Comparison of ENCODE assay signal across 9 cellular contexts in the genomic region with DNA sequence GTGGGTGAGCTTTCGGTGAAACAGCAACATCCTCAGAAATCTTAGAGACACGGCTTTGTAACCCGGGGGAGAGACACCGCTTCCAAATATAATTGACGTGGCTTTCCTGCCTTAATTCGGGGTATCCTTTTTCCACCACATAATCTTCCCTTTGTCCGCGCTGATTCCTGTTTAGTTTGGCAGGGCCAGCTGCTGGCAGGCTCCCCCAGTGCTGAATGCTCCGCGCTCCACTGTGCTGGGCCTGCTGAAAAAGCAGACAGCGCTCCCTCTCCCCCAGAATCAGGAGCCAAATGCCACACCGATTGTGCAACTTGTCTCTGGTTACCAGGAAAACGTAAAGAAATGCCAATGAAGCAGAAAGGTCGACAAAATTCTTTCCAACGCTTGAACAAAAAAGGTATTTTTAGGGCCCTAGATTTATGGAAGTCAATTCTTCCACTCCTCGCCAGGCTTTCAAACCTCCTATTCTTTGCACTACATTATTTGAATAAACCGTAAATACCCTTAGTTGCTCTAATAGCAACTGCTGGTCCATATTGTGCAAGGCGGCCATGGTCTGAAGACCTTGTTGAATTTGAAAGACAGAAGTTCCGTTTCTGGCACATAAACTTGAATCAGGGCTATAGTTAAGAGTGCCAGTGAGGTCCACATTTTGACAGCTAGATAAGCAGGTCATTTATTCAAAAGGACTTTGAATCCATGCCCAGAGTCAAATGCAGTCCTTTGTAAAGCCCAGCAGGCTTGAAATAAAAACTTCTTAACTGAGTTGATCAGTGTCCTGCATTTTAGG.
DNase-seq lines count a peak whose midpoint lies in the region; ATAC-seq, FAIRE-seq and TF ChIP-seq lines count a peak whose summit lies in the region.
"Had no signal": no experiment of that assay in that cellular context is flagged by ENCODE, and none has a peak within 500 bp of the region (broad histone marks: within the 10 kb centered on the region; RNA-seq: fewer than 3 reads in every experiment).

No MANE protein-coding gene starts in this region.

- H3K4me3 ChIP-seq in fibroblast of villous mesenchyme (ENCODE audit: low read depth, low read length) (peak overlapping the region; percentile 8), pancreas (no peak overlapping the region)

- H3K4me1 ChIP-seq in pancreas: peaks cover 4 to 9% (median 4%) of the 10 kb centered on the region in 3 donors

- peak overlapping the region in 3 of 4 donors; percentile 58 to 65 (median 60) for H3K27ac ChIP-seq in pancreas

- H3K27me3 ChIP-seq in pancreas: no peaks in the 10 kb centered on the region

- H3K36me3 ChIP-seq in pancreas: no peaks in the 10 kb centered on the region

- WGBS in pancreas, 2 donors: 39 to 45% methylated on average over 19 of the region's 19 CpGs

- peak overlapping the region; percentile 79 for H3K4me3 Mint-ChIP-seq in activated CD4-positive, alpha-beta memory T cell treated with anti-CD3 and anti-CD28 coated beads for 36 hours

- ATAC-seq in pancreas (peak; percentile 68 to 90 (median 86)), GM18867 (IDR thresholded peaks at IDR 0.05; ENCODE audit: unreplicated experiment) (no peak), HG03196 (IDR thresholded peaks at IDR 0.05; ENCODE audit: unreplicated experiment) (no peak)

- no peaks in the 10 kb centered on the region for H3K9me3 ChIP-seq in pancreas

- no peaks in the 10 kb centered on the region for H3K27me3 Mint-ChIP-seq in activated CD4-positive, alpha-beta memory T cell treated with anti-CD3 and anti-CD28 coated beads for 36 hours

- H3K9me3 Mint-ChIP-seq in activated CD4-positive, alpha-beta memory T cell treated with anti-CD3 and anti-CD28 coated beads for 36 hours: no peaks in the 10 kb centered on the region

- DNase-seq in G401 (ENCODE audit: low spot score): peak; percentile 76
- no peak for DNase-seq in activated CD4-positive, alpha-beta memory T cell treated with anti-CD3 and anti-CD28 coated beads for 36 hours
- peak; percentile 78 for DNase-seq in fibroblast of villous mesenchyme (ENCODE audit: low read depth)
- peak in 5 of 6 donors; percentile 23 to 55 (median 33) for DNase-seq in pancreas
- DNase-seq in GM10266 (ENCODE audit: extremely low spot score): no peak
- no peak for DNase-seq in iPS-NIHi7 (ENCODE audit: extremely low spot score)

- intact Hi-C loops in activated CD4-positive, alpha-beta memory T cell treated with anti-CD3 and anti-CD28 coated beads for 36 hours (cut with micrococcal nuclease): loop anchor here (2.0 to 10.0 kb wide), 4 partner anchors 546 to 1184 kb away; a partner anchor contains a TSS
- intact Hi-C loops in pancreas (cut with DNase I): no loop called here

- POLR2A ChIA-PET in activated CD4-positive, alpha-beta memory T cell treated with anti-CD3 and anti-CD28 coated beads for 36 hours (lab: Charles Lee): interaction anchor here (0.7 to 1.4 kb wide), 7 partner anchors 15 to 111 kb away, joined by 3 to 16 read pairs (median 4); no protein-coding TSS in a partner anchor

- CTCF ChIA-PET in activated CD4-positive, alpha-beta memory T cell treated with anti-CD3 and anti-CD28 coated beads for 36 hours (lab: Charles Lee): interaction anchor here (0.9 to 1.2 kb wide), 4 partner anchors 26 to 113 kb away, joined by 3 to 13 read pairs (median 4); no protein-coding TSS in a partner anchor

- FAIRE-seq in pancreas (lab: Jason Lieb, UNC): no peak
- FAIRE-seq: GM18507 had no signal

- peaks cover 50% of the 10 kb centered on the region for H3K4me1 Mint-ChIP-seq in activated CD4-positive, alpha-beta memory T cell treated with anti-CD3 and anti-CD28 coated beads for 36 hours (ENCODE audit: low read depth)

- H3K27ac Mint-ChIP-seq in activated CD4-positive, alpha-beta memory T cell treated with anti-CD3 and anti-CD28 coated beads for 36 hours: peak overlapping the region; percentile 94

- in situ Hi-C loops in G401 (cut with HindIII; ENCODE audit: low sequenced_read_pairs): no loop called here

- H3K36me3 Mint-ChIP-seq in activated CD4-positive, alpha-beta memory T cell treated with anti-CD3 and anti-CD28 coated beads for 36 hours: no peaks in the 10 kb centered on the region

- TF ChIP-seq CTCF in fibroblast of villous mesenchyme (IDR thresholded peaks at IDR 0.05; ENCODE audit: insufficient read depth, low read depth, low read length) (no peak), pancreas (IDR thresholded peaks at IDR 0.05) (no peak), GM10266 (IDR thresholded peaks at IDR 0.05; ENCODE audit: control insufficient read depth, insufficient read depth, low read depth, missing control alignments) (no peak)

Comparison
In these comparisons a context has a peak if more than half of its experiments do, and no peak if none do; other contexts are left out.
1. DNase-seq: peak in G401 (single experiment), fibroblast of villous mesenchyme (single experiment) and pancreas (5 of 6); none in activated CD4-positive, alpha-beta memory T cell treated with anti-CD3 and anti-CD28 coated beads for 36 hours (single experiment), GM10266 (single experiment) and iPS-NIHi7 (single experiment).
2. ATAC-seq: peak in pancreas (4 of 4); none in GM18867 (single experiment) and HG03196 (single experiment).